Comparison of ENCODE assay signal across 8 cellular contexts in genomic region chr6:159693894-159694545, GRCh38. TPM values are rescaled to one million over a fixed set of nuclear protein-coding genes. Genes with fewer than 3 reads are reported as not detected.
DNase-seq lines count a peak whose midpoint lies in the region; ATAC-seq and TF ChIP-seq lines count a peak whose summit lies in the region.

No MANE protein-coding gene starts in this region.

- peak overlapping the region; percentile 73 for H3K4me3 ChIP-seq in mucosa of descending colon
- H3K4me3 ChIP-seq in upper lobe of left lung: peak overlapping the region; percentile 66 to 98 (median 78)

- H3K4me1 Mint-ChIP-seq in WTC11: peaks cover 25% of the 10 kb centered on the region
- H3K4me1 Mint-ChIP-seq in endothelial cell (ENCODE audit: unreplicated experiment): peaks cover 19% of the 10 kb centered on the region

- CTCF ChIA-PET in WTC11 (lab: Charles Lee): interaction anchor here (1.1 to 2.8 kb wide), 2 partner anchors 33 to 61 kb away, joined by 3 to 8 read pairs; no protein-coding TSS in a partner anchor

- ATAC-seq in WTC11 (no peak; the same call in 1 of the 2 replicates), mucosa of descending colon (peak; percentile 50), upper lobe of left lung (ENCODE audit: low FRiP score in 2 of 2) (peak; percentile 47 to 51)

- TF ChIP-seq CTCF in WTC11 (IDR thresholded peaks at IDR 0.05) (no peak), endothelial cell (IDR thresholded peaks at IDR 0.05; ENCODE audit: unreplicated experiment) (no peak), mucosa of descending colon (IDR thresholded peaks at IDR 0.05) (no peak), upper lobe of left lung (IDR thresholded peaks at IDR 0.05) (no peak)

- TF ChIP-seq POLR2A in upper lobe of left lung (IDR thresholded peaks at IDR 0.05): peak in 3 of 4 donors; percentile 25 to 57 (median 53)

- peak overlapping the region; percentile 74 for H3K4me3 Mint-ChIP-seq in WTC11
- peak overlapping the region; percentile 91 for H3K4me3 Mint-ChIP-seq in endothelial cell (ENCODE audit: unreplicated experiment)

- no peaks in the 10 kb centered on the region for H3K27me3 ChIP-seq in upper lobe of left lung

- no peaks in the 10 kb centered on the region; the same call in 1 of the 2 replicates for H3K27me3 Mint-ChIP-seq in WTC11 (ENCODE audit: low read depth)
- H3K27me3 Mint-ChIP-seq in endothelial cell (ENCODE audit: unreplicated experiment): peaks cover 10% of the 10 kb centered on the region

- 10 to 14% methylated on average over 13 to 14 of the region's 14 CpGs for WGBS in upper lobe of left lung, 2 donors

- H3K27ac ChIP-seq in upper lobe of left lung: peak overlapping the region; percentile 93 to 97 (median 95)

- peak; percentile 22 for DNase-seq in stimulated activated CD4-positive, alpha-beta T cell treated with anti-CD3 and anti-CD28 coated beads, Interleukin-15, amount 100 ng/mL, for 24 hours
- no peak for DNase-seq in stimulated activated CD4-positive, alpha-beta T cell treated with anti-CD3 and anti-CD28 coated beads, Interleukin-12 subunit alpha, Interleukin-12 subunit beta, amount 100 ng/mL, for 4 hours
- DNase-seq in LoVo (ENCODE audit: low spot score) (peak; percentile 67), WTC11 (ENCODE audit: low spot score) (no peak), endothelial cell (ENCODE audit: low spot score) (no peak), mucosa of descending colon (peak in 1 of 3 donors; percentile 75), upper lobe of left lung (peak in 1 of 2 donors; percentile 81), NCI-H1436 treated with DMSO at 0.1 percent for 48 hours (lab: John Stamatoyannopoulos, UW) (no peak)

- H3K36me3 ChIP-seq in mucosa of descending colon (ENCODE audit: low read depth): no peaks in the 10 kb centered on the region
- peaks cover 0 to 15% (median 7%) of the 10 kb centered on the region in 4 donors for H3K36me3 ChIP-seq in upper lobe of left lung

- peak; percentile 9 to 96 (median 25) for TF ChIP-seq EP300 in upper lobe of left lung (IDR thresholded peaks at IDR 0.05)

- peaks cover 1% of the 10 kb centered on the region; the same call in 1 of the 2 replicates for H3K36me3 Mint-ChIP-seq in WTC11
- peaks cover 4% of the 10 kb centered on the region for H3K36me3 Mint-ChIP-seq in endothelial cell (ENCODE audit: low read depth, unreplicated experiment)

- intact Hi-C loops in mucosa of descending colon (cut with DNase I, micrococcal nuclease): loop anchor here (5.0 kb wide), 2 partner anchors 33 to 93 kb away; partner anchors contain the start of genes WTAP (in 2 of the 2) and TCP1 (in 1 of the 2)

- no peaks in the 10 kb centered on the region for H3K9me3 ChIP-seq in mucosa of descending colon
- no peaks in the 10 kb centered on the region for H3K9me3 ChIP-seq in upper lobe of left lung

- H3K9me3 Mint-ChIP-seq in WTC11: no peaks in the 10 kb centered on the region
- H3K9me3 Mint-ChIP-seq in endothelial cell (ENCODE audit: unreplicated experiment): no peaks in the 10 kb centered on the region

- H3K4me1 ChIP-seq in mucosa of descending colon (ENCODE audit: low read depth) (peaks cover 17% of the 10 kb centered on the region), upper lobe of left lung (peaks cover 19 to 47% (median 32%) of the 10 kb centered on the region in 4 donors)

- H3K27ac Mint-ChIP-seq in WTC11: peak overlapping the region; percentile 84
- H3K27ac Mint-ChIP-seq in endothelial cell (ENCODE audit: unreplicated experiment): peak overlapping the region; percentile 64

- POLR2A ChIA-PET in WTC11 (lab: Charles Lee): interaction anchor here (0.6 to 3.0 kb wide), 4 partner anchors 33 to 1816 kb away, joined by 3 to 20 read pairs (median 4); partner anchors contain the start of gene WTAP

TF ChIP-seq in WTC11, 78 proteins besides CTCF, POLR2A, EP300 and RAD21:
- no peak for TF ChIP-seq IRF1 (CRISPR knock-in tag; IDR thresholded peaks at IDR 0.05)
- TF ChIP-seq NR2C2 (CRISPR knock-in tag; IDR thresholded peaks at IDR 0.05): no peak
- peak; percentile 63 for TF ChIP-seq GABPB1 (CRISPR knock-in tag; IDR thresholded peaks at IDR 0.05)
- TF ChIP-seq GRHL2 (CRISPR knock-in tag; IDR thresholded peaks at IDR 0.05; ENCODE audit: insufficient replicate concordance, severe bottlenecking): no peak
- TF ChIP-seq HMGXB4 (CRISPR knock-in tag; IDR thresholded peaks at IDR 0.05): no peak
- no peak for TF ChIP-seq HMGA2 (CRISPR knock-in tag; IDR thresholded peaks at IDR 0.05)

RNA-seq across cellular contexts. Expression of gene SOD2, which starts 1.0 kb away (rescaled TPM):
- total RNA-seq in WTC11 (2021) (79.8 to 86.3 TPM (median 82.6 TPM) in 3 replicates), endothelial cell (ENCODE audit: unreplicated experiment) (41.3 TPM), mucosa of descending colon (100 to 1,000 TPM; 286 to 462 (median 400) TPM), upper lobe of left lung (100 to 1,000 TPM; 116 to 478 (median 295) TPM)

RNA-seq across cellular contexts. Expression of gene WTAP, which starts 33.3 kb away (rescaled TPM):
- total RNA-seq in WTC11 (2021): 88.8 to 92.7 TPM (median 91.9 TPM) in 3 replicates
- 95.4 TPM for total RNA-seq in endothelial cell (ENCODE audit: unreplicated experiment)
- 10 to 100 TPM; 81.1 to 85.8 (median 84.4) TPM for total RNA-seq in mucosa of descending colon
- 100 to 1,000 TPM in 2 of 6 donors, 10 to 100 TPM in 4; 67.0 to 123 (median 90.6) TPM for total RNA-seq in upper lobe of left lung

Comparison
In these comparisons a context has a peak if more than half of its experiments do, and no peak if none do; other contexts are left out.
1. DNase-seq: peak in stimulated activated CD4-positive, alpha-beta T cell treated with anti-CD3 and anti-CD28 coated beads, Interleukin-15, amount 100 ng/mL, for 24 hours (single experiment) and LoVo (single experiment); none in stimulated activated CD4-positive, alpha-beta T cell treated with anti-CD3 and anti-CD28 coated beads, Interleukin-12 subunit alpha, Interleukin-12 subunit beta, amount 100 ng/mL, for 4 hours (single experiment), WTC11 (single experiment), endothelial cell (single experiment) and NCI-H1436 treated with DMSO at 0.1 percent for 48 hours (single experiment).